In genomic region chr9:134592018-134592818, GRCh38 we compare ENCODE assay signal across 11 cellular contexts. TPM values are rescaled to one million over a fixed set of nuclear protein-coding genes. Genes with fewer than 3 reads are reported as not detected.
DNase-seq lines count a peak whose midpoint lies in the region; ATAC-seq and TF ChIP-seq lines count a peak whose summit lies in the region.
"Had no signal": no experiment of that assay in that cellular context is flagged by ENCODE, and none has a peak within 500 bp of the region (broad histone marks: within the 10 kb centered on the region; RNA-seq: fewer than 3 reads in every experiment).

No MANE protein-coding gene starts in this region.

- H3K27ac ChIP-seq in SK-N-MC = peak overlapping the region; percentile 88

- peak; percentile 15 for DNase-seq in D341Med (ENCODE audit: low spot score)
- DNase-seq in SK-N-MC (ENCODE audit: low read depth, low spot score) = no peak
- peak; percentile 90 for DNase-seq in fibroblast of villous mesenchyme (ENCODE audit: low read depth)
- DNase-seq in posterior vena cava (ENCODE audit: low spot score) = peak; percentile 92
- DNase-seq in nephron progenitor cell = no peak
- DNase-seq in stimulated activated naive CD8-positive, alpha-beta T cell treated with anti-CD3 and anti-CD28 coated beads, Interleukin-15, Interleukin-2, amounts not matched to agents 100 U/mL and 50 U/mL, for 24 hours = no peak
- DNase-seq in NCI-H1694 (lab: John Stamatoyannopoulos, UW) = no peak
- DNase-seq in naive thymus-derived CD8-positive, alpha-beta T cell = no peak
- DNase-seq: activated naive CD4-positive, alpha-beta T cell treated with anti-CD3 and anti-CD28 coated beads, Interleukin-2, amount 10 ng/mL, durations not matched to agents 7 days and 5 days; hypothalamus had no signal

- no peaks in the 10 kb centered on the region for H3K36me3 ChIP-seq in SK-N-MC (ENCODE audit: insufficient read depth, low read length)

- H3K9me3 Mint-ChIP-seq in nephron progenitor cell = no peaks in the 10 kb centered on the region
- H3K9me3 Mint-ChIP-seq in naive thymus-derived CD8-positive, alpha-beta T cell = no peaks in the 10 kb centered on the region
- H3K9me3 Mint-ChIP-seq: activated naive CD4-positive, alpha-beta T cell treated with anti-CD3 and anti-CD28 coated beads, Interleukin-2, amount 10 ng/mL, durations not matched to agents 7 days and 5 days; T-helper 2 cell treated with Interferon-gamma antibody and Interleukin-4, amounts not matched to agents 5 μg/mL and 100 μg/mL, for 36 hours had no signal

- H3K9me3 ChIP-seq in SK-N-MC (ENCODE audit: low read depth, low read length) = no peaks in the 10 kb centered on the region

- intact Hi-C loops in posterior vena cava (cut with DNase I) = no loop called here

- peak overlapping the region; percentile 26 for H3K4me3 ChIP-seq in SK-N-MC
- H3K4me3 ChIP-seq in fibroblast of villous mesenchyme (ENCODE audit: low read depth, low read length) = no peak overlapping the region

- POLR2A ChIA-PET in naive thymus-derived CD8-positive, alpha-beta T cell (lab: Charles Lee) = no interaction called here

- no peaks in the 10 kb centered on the region for H3K36me3 Mint-ChIP-seq in nephron progenitor cell (ENCODE audit: low read depth)
- no peaks in the 10 kb centered on the region for H3K36me3 Mint-ChIP-seq in naive thymus-derived CD8-positive, alpha-beta T cell
- H3K36me3 Mint-ChIP-seq: activated naive CD4-positive, alpha-beta T cell treated with anti-CD3 and anti-CD28 coated beads, Interleukin-2, amount 10 ng/mL, durations not matched to agents 7 days and 5 days had no signal

- H3K9ac ChIP-seq in SK-N-MC (ENCODE audit: insufficient read length) = peak overlapping the region; percentile 60

- H3K27me3 Mint-ChIP-seq in nephron progenitor cell (ENCODE audit: low read depth, poor library complexity) = peaks cover 3% of the 10 kb centered on the region
- H3K27me3 Mint-ChIP-seq in naive thymus-derived CD8-positive, alpha-beta T cell = peaks cover 2 to 24% (median 16%) of the 10 kb centered on the region in 5 donors
- H3K27me3 Mint-ChIP-seq: activated naive CD4-positive, alpha-beta T cell treated with anti-CD3 and anti-CD28 coated beads, Interleukin-2, amount 10 ng/mL, durations not matched to agents 7 days and 5 days had no signal

- ATAC-seq in stimulated activated naive CD8-positive, alpha-beta T cell treated with anti-CD3 and anti-CD28 coated beads, Interleukin-15, Interleukin-2, amounts not matched to agents 100 U/mL and 50 U/mL, for 24 hours = no peak
- no peak for ATAC-seq in naive thymus-derived CD8-positive, alpha-beta T cell

- H3K4me3 Mint-ChIP-seq in nephron progenitor cell = no peak overlapping the region
- no peak overlapping the region for H3K4me3 Mint-ChIP-seq in naive thymus-derived CD8-positive, alpha-beta T cell
- H3K4me3 Mint-ChIP-seq: activated naive CD4-positive, alpha-beta T cell treated with anti-CD3 and anti-CD28 coated beads, Interleukin-2, amount 10 ng/mL, durations not matched to agents 7 days and 5 days; T-helper 2 cell treated with Interferon-gamma antibody and Interleukin-4, amounts not matched to agents 5 μg/mL and 100 μg/mL, for 36 hours had no signal

- no peak overlapping the region for H3K27ac Mint-ChIP-seq in nephron progenitor cell
- no peak overlapping the region for H3K27ac Mint-ChIP-seq in naive thymus-derived CD8-positive, alpha-beta T cell
- H3K27ac Mint-ChIP-seq: activated naive CD4-positive, alpha-beta T cell treated with anti-CD3 and anti-CD28 coated beads, Interleukin-2, amount 10 ng/mL, durations not matched to agents 7 days and 5 days; T-helper 2 cell treated with Interferon-gamma antibody and Interleukin-4, amounts not matched to agents 5 μg/mL and 100 μg/mL, for 36 hours had no signal

- peaks cover 44% of the 10 kb centered on the region for H3K4me1 Mint-ChIP-seq in nephron progenitor cell
- H3K4me1 Mint-ChIP-seq in naive thymus-derived CD8-positive, alpha-beta T cell = peaks cover 0 to 2% (median 0%) of the 10 kb centered on the region in 4 donors
- H3K4me1 Mint-ChIP-seq: activated naive CD4-positive, alpha-beta T cell treated with anti-CD3 and anti-CD28 coated beads, Interleukin-2, amount 10 ng/mL, durations not matched to agents 7 days and 5 days had no signal

- TF ChIP-seq CTCF in fibroblast of villous mesenchyme (IDR thresholded peaks at IDR 0.05; ENCODE audit: insufficient read depth, low read depth, low read length) = no peak
- no peak for TF ChIP-seq CTCF in nephron progenitor cell (IDR thresholded peaks at IDR 0.05)

RNA-seq across cellular contexts. Expression of gene COL5A1, which starts 49.4 kb away (rescaled TPM):
- total RNA-seq in fibroblast of villous mesenchyme (295 and 502 TPM in 2 replicates), posterior vena cava (100 to 1,000 TPM in 1 of 2 donors, 10 to 100 TPM in 1; 71.1 to 196 TPM)
- under 1 TPM in 1 of 2 experiments, not detected in 1; 0.26 TPM for total RNA-seq in naive thymus-derived CD8-positive, alpha-beta T cell
- not detected for polyA plus RNA-seq in naive thymus-derived CD8-positive, alpha-beta T cell

Comparison
In these comparisons a context has a peak if more than half of its experiments do, and no peak if none do; other contexts are left out.
1. DNase-seq: peak in D341Med (single experiment), fibroblast of villous mesenchyme (single experiment) and posterior vena cava (single experiment); none in SK-N-MC (single experiment), nephron progenitor cell (single experiment), stimulated activated naive CD8-positive, alpha-beta T cell treated with anti-CD3 and anti-CD28 coated beads, Interleukin-15, Interleukin-2, amounts not matched to agents 100 U/mL and 50 U/mL, for 24 hours (single experiment), NCI-H1694 (single experiment) and naive thymus-derived CD8-positive, alpha-beta T cell (0 of 10).
2. RNA of gene COL5A1, which starts 49.4 kb away (total RNA-seq): 295 to 502 TPM in fibroblast of villous mesenchyme and 71.1 to 196 TPM in posterior vena cava; 0.26 TPM in naive thymus-derived CD8-positive, alpha-beta T cell; every median in the first group is over 10 times any median in the second.